In genomic region chr19:49340865-49341718, GRCh38 we compare ENCODE assay signal across 15 cellular contexts. TPM values are rescaled to one million over a fixed set of nuclear protein-coding genes. Genes with fewer than 3 reads are reported as not detected.
DNase-seq lines count a peak whose midpoint lies in the region; ATAC-seq, FAIRE-seq and TF ChIP-seq lines count a peak whose summit lies in the region.
"Had no signal": no experiment of that assay in that cellular context is flagged by ENCODE, and none has a peak within 500 bp of the region (broad histone marks: within the 10 kb centered on the region; RNA-seq: fewer than 3 reads in every experiment).

No MANE protein-coding gene starts in this region.

- no peak for TF ChIP-seq POLR2A in breast epithelium (IDR thresholded peaks at IDR 0.05)
- no peak; the same call in 1 of the 2 replicates for TF ChIP-seq POLR2A in GM12878 (IDR thresholded peaks at IDR 0.05; ENCODE audit: low read depth, low read length)
- no peak for TF ChIP-seq POLR2A in uterus (IDR thresholded peaks at IDR 0.05)

- peaks cover 6% of the 10 kb centered on the region for H3K4me1 Mint-ChIP-seq in MCF 10A (ENCODE audit: insufficient read depth, unreplicated experiment)
- peaks cover 21 to 61% (median 44%) of the 10 kb centered on the region in 4 donors for H3K4me1 Mint-ChIP-seq in naive thymus-derived CD8-positive, alpha-beta T cell

- H3K27me3 Mint-ChIP-seq in MCF 10A (ENCODE audit: insufficient read depth, unreplicated experiment) = no peaks in the 10 kb centered on the region
- no peaks in the 10 kb centered on the region for H3K27me3 Mint-ChIP-seq in naive thymus-derived CD8-positive, alpha-beta T cell

- no peak for FAIRE-seq in GM12878 (lab: Jason Lieb, UNC)
- FAIRE-seq: frontal cortex had no signal

- peak overlapping the region; percentile 89 to 93 for H3K27ac ChIP-seq in breast epithelium
- no peak overlapping the region for H3K27ac ChIP-seq in GM12878 (ENCODE audit: control insufficient read depth, insufficient read depth)
- H3K27ac ChIP-seq in uterus = peak overlapping the region; percentile 70 to 85

- no peaks in the 10 kb centered on the region for H3K36me3 ChIP-seq in breast epithelium
- H3K36me3 ChIP-seq in GM12878 (ENCODE audit: control insufficient read depth in 2 of 2, insufficient read depth in 2 of 2, low read length in 1 of 2) = peaks cover 0 to 3% of the 10 kb centered on the region in 2 experiments; a peak in 1 of 4 replicates
- H3K36me3 ChIP-seq in uterus = no peaks in the 10 kb centered on the region

- intact Hi-C loops in breast epithelium (cut with DNase I; ENCODE audit: low total_unique reads) = no loop called here
- intact Hi-C loops in MCF 10A (cut with micrococcal nuclease) = no loop called here
- intact Hi-C loops in GM12878 (cut with micrococcal nuclease; ENCODE audit: unreplicated experiment) = loop anchor here (1.0 kb wide), 1 partner anchor 102 kb away; no protein-coding TSS in a partner anchor
- intact Hi-C loops in uterus (cut with DNase I; ENCODE audit: low total_unique reads) = no loop called here

- POLR2A ChIA-PET in MCF 10A (lab: Yijun Ruan, JAX) (no interaction called here), GM12878 (lab: Charles Lee) (interaction anchor here (0.6 to 3.0 kb wide), 8 partner anchors 7 to 111 kb away, joined by 3 to 44 read pairs (median 6); partner anchors contain the start of gene PIH1D1)
- POLR2A ChIA-PET in naive thymus-derived CD8-positive, alpha-beta T cell (lab: Charles Lee) = interaction anchor here (0.9 kb wide), 1 partner anchor 38 kb away, joined by 3 read pairs; no protein-coding TSS in a partner anchor

- H3K4me2 ChIP-seq in GM12878 (ENCODE audit: control insufficient read depth, insufficient read depth) = no peak overlapping the region

- H3K4me3 ChIP-seq in breast epithelium = no peak overlapping the region
- H3K4me3 ChIP-seq in GM12878 = no peak overlapping the region
- H3K4me3 ChIP-seq in uterus = no peak overlapping the region

- H3K79me2 ChIP-seq in GM12878 (ENCODE audit: control insufficient read depth, insufficient read depth, low read length) = peaks cover 24% of the 10 kb centered on the region

- H3K27me3 ChIP-seq in breast epithelium (no peaks in the 10 kb centered on the region), GM12878 (replicated peaks in 1 of 2; ENCODE audit: control insufficient read depth in 2 of 2, insufficient read depth in 2 of 2, low read length in 1 of 2) (no peaks in the 10 kb centered on the region), uterus (no peaks in the 10 kb centered on the region)

- no peaks in the 10 kb centered on the region for H3K9me3 Mint-ChIP-seq in MCF 10A (ENCODE audit: unreplicated experiment)
- no peaks in the 10 kb centered on the region for H3K9me3 Mint-ChIP-seq in naive thymus-derived CD8-positive, alpha-beta T cell

- 91% methylated on average over 11 of the region's 11 CpGs for WGBS in GM12878 (ENCODE audit: insufficient coverage, insufficient replicate concordance, low lambda C conversion rate, missing lambda C conversion rate)

- TF ChIP-seq RAD21 in GM12878 (IDR thresholded peaks at IDR 0.05; ENCODE audit: insufficient read depth, low read depth, low read length) = no peak

- BruUV-seq in MCF 10A (replicated peaks; lab: Mats Ljungman, UMichigan) = no TSS peak
- no TSS peak for BruUV-seq in GM12878 (replicated peaks; lab: Mats Ljungman, UMichigan)

- H3K27ac Mint-ChIP-seq in MCF 10A (ENCODE audit: low read depth, unreplicated experiment) = no peak overlapping the region
- H3K27ac Mint-ChIP-seq in naive thymus-derived CD8-positive, alpha-beta T cell = peak overlapping the region in 8 of 10 donors; percentile 10 to 90 (median 60)

- CTCF ChIA-PET in MCF 10A (lab: Yijun Ruan, JAX) = interaction anchor here (0.6 kb wide), 1 partner anchor 19 kb away, joined by 3 read pairs; no protein-coding TSS in a partner anchor
- CTCF ChIA-PET in GM12878 (lab: Yijun Ruan, JAX) = interaction anchor here (1.0 to 3.0 kb wide), 6 partner anchors 10 to 133 kb away, joined by 4 to 17 read pairs (median 6); partner anchors contain the start of gene FLT3LG

- H3K9ac ChIP-seq in GM12878 (ENCODE audit: control insufficient read depth, insufficient read depth, low read length) = no peak overlapping the region

- H3K4me1 ChIP-seq in breast epithelium (peaks cover 0 to 6% of the 10 kb centered on the region in 2 donors), GM12878 (ENCODE audit: control insufficient read depth, insufficient read depth, low read length) (peaks cover 27% of the 10 kb centered on the region), uterus (peaks cover 0 to 4% of the 10 kb centered on the region in 2 donors)

- H3K4me3 Mint-ChIP-seq in MCF 10A (ENCODE audit: unreplicated experiment) = no peak overlapping the region
- H3K4me3 Mint-ChIP-seq in naive thymus-derived CD8-positive, alpha-beta T cell = no peak overlapping the region

- peak; percentile 14 to 36 for DNase-seq in breast epithelium (ENCODE audit: low spot score in 2 of 2)
- no peak for DNase-seq in MCF 10A (ENCODE audit: unreplicated experiment)
- DNase-seq in GM12878 (ENCODE audit: low read depth, low spot score) = no peak
- no peak for DNase-seq in naive thymus-derived CD8-positive, alpha-beta T cell
- DNase-seq in uterus = no peak
- DNase-seq in NCI-H526 treated with DMSO at 0.1 percent for 48 hours (lab: John Stamatoyannopoulos, UW) = no peak
- DNase-seq in NCI-H128 (lab: John Stamatoyannopoulos, UW; ENCODE audit: unreplicated experiment) = no peak
- DNase-seq in retina = no peak
- DNase-seq: activated CD8-positive, alpha-beta memory T cell treated with anti-CD3 and anti-CD28 coated beads, Interleukin-2, amount 50 U/mL, for 4 hours; stimulated activated CD4-positive, alpha-beta T cell treated with anti-CD3 and anti-CD28 coated beads, Interleukin-4, amount 100 ng/mL, for 24 hours had no signal

- no peak for TF ChIP-seq EP300 in GM12878 (IDR thresholded peaks at IDR 0.05; ENCODE audit: borderline replicate concordance in 1 of 2, control insufficient read depth in 1 of 2, low read depth in 2 of 2, low read length in 2 of 2)

- H3K36me3 Mint-ChIP-seq in MCF 10A (ENCODE audit: insufficient read depth, unreplicated experiment) = no peaks in the 10 kb centered on the region
- peaks cover 0 to 39% (median 5%) of the 10 kb centered on the region in 3 donors for H3K36me3 Mint-ChIP-seq in naive thymus-derived CD8-positive, alpha-beta T cell

- in situ Hi-C loops in GM12878 (cut with MboI) = no loop called here

- H2AFZ ChIP-seq in GM12878 (ENCODE audit: control insufficient read depth, low read depth, low read length) = no peak overlapping the region

- SMC1A ChIA-PET in GM12878 (lab: Charles Lee; ENCODE audit: uncharacterized antibody, unreplicated experiment) = interaction anchor here (0.8 to 3.2 kb wide), 6 partner anchors 9 to 133 kb away, joined by 3 to 13 read pairs (median 4); no protein-coding TSS in a partner anchor

- no peaks in the 10 kb centered on the region for H3K9me3 ChIP-seq in breast epithelium
- no peaks in the 10 kb centered on the region for H3K9me3 ChIP-seq in GM12878 (replicated peaks; ENCODE audit: control insufficient read depth, insufficient read depth, low read length)
- H3K9me3 ChIP-seq in uterus = no peaks in the 10 kb centered on the region

- H4K20me1 ChIP-seq in GM12878 (ENCODE audit: control insufficient read depth, insufficient read depth) = no peaks in the 10 kb centered on the region

- no peak for ATAC-seq in GM12878
- ATAC-seq in naive thymus-derived CD8-positive, alpha-beta T cell = no peak

- no peak for TF ChIP-seq CTCF in breast epithelium (IDR thresholded peaks at IDR 0.05)
- no peak for TF ChIP-seq CTCF in MCF 10A (IDR thresholded peaks at IDR 0.05; ENCODE audit: unreplicated experiment)
- no peak for TF ChIP-seq CTCF in GM12878 (IDR thresholded peaks at IDR 0.05 in 2 of 3, conservative IDR thresholded peaks at IDR 0.05 in 1 of 3; ENCODE audit: control insufficient read depth in 2 of 3, extremely low read depth in 1 of 3, insufficient read depth in 1 of 3, low read depth in 3 of 3, low read length in 3 of 3)
- TF ChIP-seq CTCF in uterus (IDR thresholded peaks at IDR 0.05) = no peak

- RAD21 ChIA-PET in GM12878 (lab: Charles Lee; ENCODE audit: unreplicated experiment) = interaction anchor here (0.7 to 2.8 kb wide), 9 partner anchors 10 to 128 kb away, joined by 3 to 15 read pairs (median 5); no protein-coding TSS in a partner anchor

RNA-seq across cellular contexts. Expression of gene CD37, which starts 5.9 kb away (rescaled TPM):
- total RNA-seq in breast epithelium = 10 to 100 TPM in 2 of 3 donors, 1 to 10 TPM in 1; 2.9 to 19.7 (median 15.4) TPM
- total RNA-seq in MCF 10A (2022) = not detected in 2 replicates
- 148 and 174 TPM in 2 replicates for total RNA-seq in GM12878 (2013; cell fraction: nucleolus; rRNA removed)
- 106 and 121 TPM in 2 replicates for total RNA-seq in GM12878 (2014; rRNA removed)
- 142 and 155 TPM in 2 replicates for total RNA-seq in GM12878 (2014; rRNA removed; fragmentation: Illumina TruSeq; extraction: Trizol)
- total RNA-seq in GM12878 (2021) = 256 and 267 TPM in 2 replicates
- 158 TPM for polyA plus RNA-seq in GM12878 (2011; ENCODE audit: low read depth)
- 17.7 and 34.1 TPM in 2 replicates for polyA plus RNA-seq in GM12878 (2011; rRNA removed)
- polyA plus RNA-seq in GM12878 (2011; cell fraction: cytosol; rRNA removed) = 110 and 112 TPM in 2 replicates
- polyA plus RNA-seq in GM12878 (2011; cell fraction: nucleus; rRNA removed) = 182 and 224 TPM in 2 replicates
- polyA plus RNA-seq in GM12878 (2012) = 332 and 419 TPM in 2 replicates
- polyA plus RNA-seq in GM12878 (2014; fragmentation: Illumina TruSeq; extraction: Trizol) = 243 and 359 TPM in 2 replicates
- polyA plus RNA-seq in GM12878 (2014; fragmentation: Nextera tagmentation; extraction: Ambion mirVana) = 10 to 100 TPM; 46.7 to 48.0 TPM
- polyA plus RNA-seq in GM12878 (2014; rRNA removed) = 161 and 178 TPM in 2 replicates
- polyA plus RNA-seq in GM12878 (2016; fragmentation: Nextera tagmentation; extraction: Ambion mirVana) = 10 to 100 TPM; 88.5 to 93.9 TPM
- polyA minus RNA-seq in GM12878 (2011; rRNA and poly(A)+ RNA removed) = 147 and 209 TPM in 2 replicates
- 76.3 and 87.6 TPM in 2 replicates for polyA minus RNA-seq in GM12878 (2011; cell fraction: cytosol; rRNA and poly(A)+ RNA removed)
- polyA minus RNA-seq in GM12878 (2011; cell fraction: nucleus; rRNA and poly(A)+ RNA removed) = 43.4 and 77.2 TPM in 2 replicates
- 100 to 1,000 TPM; 328 to 337 TPM for total RNA-seq in naive thymus-derived CD8-positive, alpha-beta T cell
- polyA plus RNA-seq in naive thymus-derived CD8-positive, alpha-beta T cell = 100 to 1,000 TPM; 148 to 192 (median 177) TPM
- total RNA-seq in uterus = 10 to 100 TPM in 1 of 4 donors, 1 to 10 TPM in 3; 4.4 to 11.0 (median 7.8) TPM
- total RNA-seq: osteocyte, RPMI7951 had no signal

RNA-seq across cellular contexts. Expression of gene SLC6A16, which starts 16.1 kb away (rescaled TPM):
- total RNA-seq in breast epithelium (1 to 10 TPM; 1.2 to 2.7 (median 2.0) TPM), MCF 10A (2022) (0.39 TPM in 1 of 2 replicates, not detected in the other), GM12878 (2014; rRNA removed) (0.16 and 0.23 TPM in 2 replicates), GM12878 (2014; rRNA removed; fragmentation: Illumina TruSeq; extraction: Trizol) (0.23 and 0.36 TPM in 2 replicates), GM12878 (2021) (1.6 and 1.7 TPM in 2 replicates), uterus (1 to 10 TPM in 1 of 4 donors, under 1 TPM in 2, not detected in 1; 0.55 to 7.5 (median 0.88) TPM)
- total RNA-seq in GM12878 (2013; cell fraction: nucleolus; rRNA removed) = 3.3 and 6.4 TPM in 2 replicates
- 0.24 TPM for polyA plus RNA-seq in GM12878 (2011; ENCODE audit: low read depth)
- polyA plus RNA-seq in GM12878 (2011; rRNA removed) (2.4 and 3.2 TPM in 2 replicates), GM12878 (2014; fragmentation: Illumina TruSeq; extraction: Trizol) (0.48 and 0.63 TPM in 2 replicates), GM12878 (2014; fragmentation: Nextera tagmentation; extraction: Ambion mirVana) (under 1 TPM; 0.51 to 0.98 TPM), GM12878 (2014; rRNA removed) (0.88 and 1.3 TPM in 2 replicates), GM12878 (2016; fragmentation: Nextera tagmentation; extraction: Ambion mirVana) (under 1 TPM; 0.37 to 0.57 TPM)
- 1.4 and 1.5 TPM in 2 replicates for polyA plus RNA-seq in GM12878 (2011; cell fraction: cytosol; rRNA removed)
- polyA plus RNA-seq in GM12878 (2011; cell fraction: nucleus; rRNA removed) = 1.4 and 3.1 TPM in 2 replicates
- polyA plus RNA-seq in GM12878 (2012) = 0.87 and 1.3 TPM in 2 replicates
- polyA minus RNA-seq in GM12878 (2011; rRNA and poly(A)+ RNA removed) = 1.3 and 2.0 TPM in 2 replicates
- polyA minus RNA-seq in GM12878 (2011; cell fraction: cytosol; rRNA and poly(A)+ RNA removed) = 0.53 and 1.1 TPM in 2 replicates
- 0.36 and 0.96 TPM in 2 replicates for polyA minus RNA-seq in GM12878 (2011; cell fraction: nucleus; rRNA and poly(A)+ RNA removed)
- 1 to 10 TPM; 6.0 to 6.9 TPM for total RNA-seq in naive thymus-derived CD8-positive, alpha-beta T cell
- 1 to 10 TPM in 2 of 3 donors, under 1 TPM in 1; 0.97 to 1.5 (median 1.4) TPM for polyA plus RNA-seq in naive thymus-derived CD8-positive, alpha-beta T cell
- total RNA-seq: frontal cortex had no signal

RNA-seq across cellular contexts. Expression of gene TEAD2, which starts 21.1 kb away (rescaled TPM):
- total RNA-seq in breast epithelium (10 to 100 TPM; 24.9 to 30.0 (median 25.1) TPM), MCF 10A (2022) (3.5 and 6.2 TPM in 2 replicates), GM12878 (2014; rRNA removed) (0.17 TPM in 1 of 2 replicates, not detected in the other), GM12878 (2014; rRNA removed; fragmentation: Illumina TruSeq; extraction: Trizol) (not detected in 2 replicates), GM12878 (2021) (0.11 and 0.26 TPM in 2 replicates), uterus (10 to 100 TPM; 21.8 to 83.2 (median 48.5) TPM)
- not detected in 2 replicates for total RNA-seq in GM12878 (2013; cell fraction: nucleolus; rRNA removed)
- polyA plus RNA-seq in GM12878 (2011; ENCODE audit: low read depth) = not detected
- polyA plus RNA-seq in GM12878 (2011; rRNA removed) (0.04 TPM in 1 of 2 replicates, not detected in the other), GM12878 (2014; fragmentation: Illumina TruSeq; extraction: Trizol) (not detected in 2 replicates), GM12878 (2014; fragmentation: Nextera tagmentation; extraction: Ambion mirVana) (under 1 TPM; 0.05 to 0.07 TPM), GM12878 (2014; rRNA removed) (not detected in 2 replicates), GM12878 (2016; fragmentation: Nextera tagmentation; extraction: Ambion mirVana) (under 1 TPM; 0.11 to 0.13 TPM)
- polyA plus RNA-seq in GM12878 (2011; cell fraction: cytosol; rRNA removed) = 0.05 and 0.06 TPM in 2 replicates
- polyA plus RNA-seq in GM12878 (2011; cell fraction: nucleus; rRNA removed) = 0.16 TPM in 1 of 2 replicates, not detected in the other
- 0.20 and 0.26 TPM in 2 replicates for polyA plus RNA-seq in GM12878 (2012)
- polyA minus RNA-seq in GM12878 (2011; rRNA and poly(A)+ RNA removed) = 0.31 TPM in 1 of 2 replicates, not detected in the other
- 0.62 TPM in 1 of 2 replicates, not detected in the other for polyA minus RNA-seq in GM12878 (2011; cell fraction: cytosol; rRNA and poly(A)+ RNA removed)
- polyA minus RNA-seq in GM12878 (2011; cell fraction: nucleus; rRNA and poly(A)+ RNA removed) = not detected in 2 replicates
- total RNA-seq in naive thymus-derived CD8-positive, alpha-beta T cell = under 1 TPM; 0.21 to 0.49 TPM
- polyA plus RNA-seq in naive thymus-derived CD8-positive, alpha-beta T cell = under 1 TPM in 1 of 3 donors, not detected in 2; 0.07 TPM

RNA-seq across cellular contexts. Expression of gene DKKL1, which starts 22.6 kb away (rescaled TPM):
- total RNA-seq in breast epithelium = 1 to 10 TPM in 1 of 3 donors, under 1 TPM in 1, not detected in 1; 0.64 to 1.8 TPM
- total RNA-seq in MCF 10A (2022) = 0.56 TPM in 1 of 2 replicates, not detected in the other
- not detected in 2 replicates for total RNA-seq in GM12878 (2013; cell fraction: nucleolus; rRNA removed)
- total RNA-seq in GM12878 (2014; rRNA removed) = not detected in 2 replicates
- total RNA-seq in GM12878 (2014; rRNA removed; fragmentation: Illumina TruSeq; extraction: Trizol) = not detected in 2 replicates
- not detected in 2 replicates for total RNA-seq in GM12878 (2021)
- polyA plus RNA-seq in GM12878 (2011; ENCODE audit: low read depth) = not detected
- not detected in 2 replicates for polyA plus RNA-seq in GM12878 (2011; rRNA removed)
- not detected in 2 replicates for polyA plus RNA-seq in GM12878 (2011; cell fraction: cytosol; rRNA removed)
- not detected in 2 replicates for polyA plus RNA-seq in GM12878 (2011; cell fraction: nucleus; rRNA removed)
- polyA plus RNA-seq in GM12878 (2012) = not detected in 2 replicates
- polyA plus RNA-seq in GM12878 (2014; fragmentation: Illumina TruSeq; extraction: Trizol) = not detected in 2 replicates
- not detected for polyA plus RNA-seq in GM12878 (2014; fragmentation: Nextera tagmentation; extraction: Ambion mirVana)
- not detected in 2 replicates for polyA plus RNA-seq in GM12878 (2014; rRNA removed)
- polyA plus RNA-seq in GM12878 (2016; fragmentation: Nextera tagmentation; extraction: Ambion mirVana) = not detected
- not detected in 2 replicates for polyA minus RNA-seq in GM12878 (2011; rRNA and poly(A)+ RNA removed)
- not detected in 2 replicates for polyA minus RNA-seq in GM12878 (2011; cell fraction: cytosol; rRNA and poly(A)+ RNA removed)
- not detected in 2 replicates for polyA minus RNA-seq in GM12878 (2011; cell fraction: nucleus; rRNA and poly(A)+ RNA removed)
- total RNA-seq in naive thymus-derived CD8-positive, alpha-beta T cell = not detected
- polyA plus RNA-seq in naive thymus-derived CD8-positive, alpha-beta T cell = not detected
- total RNA-seq in uterus = 1 to 10 TPM in 1 of 4 donors, not detected in 3; 1.3 TPM

RNA-seq across cellular contexts. Expression of gene KASH5, which starts 47.0 kb away (rescaled TPM):
- total RNA-seq in breast epithelium (1 to 10 TPM in 1 of 3 donors, not detected in 2; 1.9 TPM), MCF 10A (2022) (not detected in 2 replicates), GM12878 (2014; rRNA removed) (0.16 TPM in 1 of 2 replicates, not detected in the other), GM12878 (2014; rRNA removed; fragmentation: Illumina TruSeq; extraction: Trizol) (not detected in 2 replicates), GM12878 (2021) (0.21 TPM in 1 of 2 replicates, not detected in the other), uterus (under 1 TPM in 1 of 4 donors, not detected in 3; 0.55 TPM)
- total RNA-seq in GM12878 (2013; cell fraction: nucleolus; rRNA removed) = not detected in 2 replicates
- polyA plus RNA-seq in GM12878 (2011; ENCODE audit: low read depth) = not detected
- polyA plus RNA-seq in GM12878 (2011; rRNA removed) (0.05 TPM in 1 of 2 replicates, not detected in the other), GM12878 (2014; fragmentation: Illumina TruSeq; extraction: Trizol) (0.03 TPM in 1 of 2 replicates, not detected in the other), GM12878 (2014; fragmentation: Nextera tagmentation; extraction: Ambion mirVana) (not detected), GM12878 (2014; rRNA removed) (0.04 and 0.06 TPM in 2 replicates), GM12878 (2016; fragmentation: Nextera tagmentation; extraction: Ambion mirVana) (not detected)
- polyA plus RNA-seq in GM12878 (2011; cell fraction: cytosol; rRNA removed) = not detected in 2 replicates
- polyA plus RNA-seq in GM12878 (2011; cell fraction: nucleus; rRNA removed) = 0.19 TPM in 1 of 2 replicates, not detected in the other
- polyA plus RNA-seq in GM12878 (2012) = not detected in 2 replicates
- not detected in 2 replicates for polyA minus RNA-seq in GM12878 (2011; rRNA and poly(A)+ RNA removed)
- polyA minus RNA-seq in GM12878 (2011; cell fraction: cytosol; rRNA and poly(A)+ RNA removed) = not detected in 2 replicates
- polyA minus RNA-seq in GM12878 (2011; cell fraction: nucleus; rRNA and poly(A)+ RNA removed) = 0.24 TPM in 1 of 2 replicates, not detected in the other
- total RNA-seq in naive thymus-derived CD8-positive, alpha-beta T cell = under 1 TPM in 1 of 2 experiments, not detected in 1; 0.36 TPM
- under 1 TPM in 1 of 3 donors, not detected in 2; 0.22 TPM for polyA plus RNA-seq in naive thymus-derived CD8-positive, alpha-beta T cell
- total RNA-seq: frontal cortex, liver, osteocyte, RPMI7951, subcutaneous adipose tissue had no signal
- polyA plus RNA-seq: liver had no signal

Comparison
In these comparisons a context has a peak if more than half of its experiments do, and no peak if none do; other contexts are left out.
1. DNase-seq: peak in breast epithelium (2 of 2); none in MCF 10A (single experiment), GM12878 (single experiment), naive thymus-derived CD8-positive, alpha-beta T cell (0 of 10), uterus (0 of 2), NCI-H526 treated with DMSO at 0.1 percent for 48 hours (single experiment), NCI-H128 (single experiment) and retina (single experiment).
2. RNA of gene CD37, which starts 5.9 kb away (total RNA-seq): 328 to 337 TPM in naive thymus-derived CD8-positive, alpha-beta T cell and 106 to 267 TPM in GM12878; 2.9 to 19.7 TPM in breast epithelium, 4.4 to 11.0 TPM in uterus and not detected in MCF 10A; every median in the first group is over 4 times any median in the second.